In genomic region chr1:216836316-216836715, GRCh38 we compare ENCODE assay signal across 22 cellular contexts.
"Had no signal": no experiment of that assay in that cellular context is flagged by ENCODE, and none has a peak within 500 bp of the region (broad histone marks: within the 10 kb centered on the region; RNA-seq: fewer than 3 reads in every experiment).

No MANE protein-coding gene starts in this region.

- FAIRE-seq: kidney had no signal

- H3K27me3 ChIP-seq: brain microvascular endothelial cell, colonic mucosa had no signal

- H3K4me3 ChIP-seq: colonic mucosa, left ventricle myocardium inferior had no signal

- H3K4me1 ChIP-seq: colonic mucosa had no signal

- H3K27ac ChIP-seq: brain microvascular endothelial cell, colonic mucosa, left ventricle myocardium inferior had no signal

- H3K36me3 ChIP-seq: brain microvascular endothelial cell, colonic mucosa, left ventricle myocardium inferior had no signal

- DNase-seq: activated CD4-positive, alpha-beta T cell treated with anti-CD3 and anti-CD28 coated beads, Interleukin-2, amount 10 ng/mL, durations not matched to agents 24 days and 14 days; activated CD4-positive, CD25-positive, alpha-beta regulatory T cell; activated CD8-positive, alpha-beta T cell treated with anti-CD3 and anti-CD28 coated beads for 36 hours; activated naive CD4-positive, alpha-beta T cell treated with anti-CD3 and anti-CD28 coated beads, Interleukin-2, amount 10 ng/mL, durations not matched to agents 7 days and 5 days; activated naive CD8-positive, alpha-beta T cell treated with anti-CD3 and anti-CD28 coated beads, Interleukin-2, amount 50 U/mL, for 24 hours; activated T-cell treated with anti-CD3 and anti-CD28 coated beads, Interleukin-2, amount 50 U/mL, for 1 hour; aorta; brain microvascular endothelial cell; central memory CD4-positive, alpha-beta T cell; colonic mucosa; foreskin melanocyte; head of caudate nucleus; kidney; left ventricle myocardium inferior; mammary epithelial cell; midbrain; nephron progenitor cell; occipital lobe; stimulated activated CD4-positive, alpha-beta T cell treated with anti-CD3 and anti-CD28 coated beads, Interleukin-12 subunit alpha, Interleukin-12 subunit beta, amount 100 ng/mL, for 4 hours; stimulated activated CD4-positive, alpha-beta T cell treated with anti-CD3 and anti-CD28 coated beads, Interleukin-1b, Interleukin-23, amount 100 ng/mL, for 48 hours; stimulated activated CD8-positive, alpha-beta memory T cell treated with anti-CD3 and anti-CD28 coated beads, Interleukin-4, amount 100 ng/mL, for 48 hours; stimulated activated naive CD4-positive, alpha-beta T cell had no signal

- H3K9me3 ChIP-seq: colonic mucosa, left ventricle myocardium inferior had no signal
